Comparison of ENCODE assay signal across 14 cellular contexts in the genomic region with DNA sequence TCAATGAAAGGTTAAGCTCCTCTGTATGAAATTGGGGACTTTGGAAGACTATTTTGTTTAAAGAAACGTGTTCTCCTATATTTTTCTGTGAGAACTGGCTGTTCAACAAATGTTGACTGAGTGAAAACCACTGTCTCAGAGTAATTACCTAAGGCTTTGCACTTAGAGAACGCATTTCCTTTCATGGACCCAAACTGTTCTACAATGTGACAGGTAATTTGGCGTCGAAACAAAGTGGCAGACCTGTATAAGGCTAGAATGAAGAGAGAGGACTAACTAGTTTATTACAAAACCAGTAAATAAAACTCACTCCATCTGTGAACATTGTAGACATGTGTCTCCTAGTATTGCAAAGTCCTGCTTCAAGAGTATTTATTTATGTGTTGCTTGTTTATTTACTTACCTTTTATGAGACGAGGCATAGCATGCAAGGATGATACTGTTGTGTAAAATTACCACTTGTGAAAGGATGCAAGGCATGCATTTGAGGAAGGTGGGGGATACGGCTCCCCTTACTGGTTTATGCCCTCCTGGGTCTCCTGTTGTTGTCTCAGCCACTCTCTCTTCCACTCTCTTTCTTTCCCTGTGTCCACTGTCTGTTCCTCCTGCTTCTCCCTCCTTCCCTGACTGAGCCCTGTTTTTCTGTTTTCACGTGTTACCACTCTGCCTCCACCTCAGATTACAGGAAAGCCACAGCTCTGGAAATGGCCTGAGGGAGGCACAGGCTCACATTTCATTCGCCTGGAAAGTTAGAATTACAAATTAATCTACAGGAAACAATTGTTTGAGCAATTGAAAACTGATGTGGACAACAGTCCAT.
A peak's percentile ranks its signal among the peaks of the same experiment; 100 is the strongest.
DNase-seq lines count a peak whose midpoint lies in the region; ATAC-seq and TF ChIP-seq lines count a peak whose summit lies in the region.
"Had no signal": no experiment of that assay in that cellular context is flagged by ENCODE, and none has a peak within 500 bp of the region (broad histone marks: within the 10 kb centered on the region; RNA-seq: fewer than 3 reads in every experiment).

No MANE protein-coding gene starts in this region.

- no peak overlapping the region for H2BK12ac ChIP-seq in H9 (ENCODE audit: insufficient read length, low read depth, low read length)

- H3K9me3 ChIP-seq in H9 (ENCODE audit: control insufficient read depth, low read depth, low read length): no peaks in the 10 kb centered on the region
- no peaks in the 10 kb centered on the region for H3K9me3 ChIP-seq in OCI-LY7 (ENCODE audit: low read length)
- H3K9me3 ChIP-seq in hepatocyte (ENCODE audit: low read depth): no peaks in the 10 kb centered on the region
- no peaks in the 10 kb centered on the region for H3K9me3 ChIP-seq in thyroid gland
- H3K9me3 ChIP-seq: heart right ventricle, sigmoid colon, testis had no signal

- CTCF ChIA-PET in OCI-LY7 (lab: Charles Lee; ENCODE audit: unreplicated experiment): interaction anchor here (1.1 kb wide), 1 partner anchor 12 kb away, joined by 4 read pairs; no protein-coding TSS in a partner anchor
- CTCF ChIA-PET in activated CD8-positive, alpha-beta memory T cell treated with anti-CD3 and anti-CD28 coated beads, Interleukin-2, amount 10 ng/mL, durations not matched to agents 7 days and 5 days (lab: Charles Lee): no interaction called here

- H3K23ac ChIP-seq in H9 (ENCODE audit: insufficient read length, low read depth, low read length): no peak overlapping the region

- no peak overlapping the region for H2BK120ac ChIP-seq in H9 (ENCODE audit: low read depth, low read length, poor library complexity, severe bottlenecking)

- H3K9me2 ChIP-seq in OCI-LY7 (ENCODE audit: insufficient read depth, low read length): no peaks in the 10 kb centered on the region
- H3K9me2 ChIP-seq in hepatocyte (replicated peaks; ENCODE audit: insufficient read depth): no peaks in the 10 kb centered on the region

- no peak overlapping the region for H2BK5ac ChIP-seq in H9 (ENCODE audit: insufficient read length, low read length)

- H3T11ph ChIP-seq in H9 (ENCODE audit: low read length): no peak overlapping the region

- H3K4ac ChIP-seq in H9 (ENCODE audit: low read depth, low read length): no peak overlapping the region

- no peak overlapping the region for H3K27ac ChIP-seq in H9 (ENCODE audit: insufficient read length, low read depth, low read length)
- H3K27ac ChIP-seq in OCI-LY7 (ENCODE audit: low read depth, low read length, poor library complexity, severe bottlenecking): no peak overlapping the region
- no peak overlapping the region for H3K27ac ChIP-seq in hepatocyte
- no peak overlapping the region for H3K27ac ChIP-seq in thyroid gland
- H3K27ac ChIP-seq: heart right ventricle, sigmoid colon, testis had no signal

- no peak overlapping the region for H2BK20ac ChIP-seq in H9 (ENCODE audit: low read depth, low read length, poor library complexity, severe bottlenecking)

- H3K4me2 ChIP-seq in H9 (ENCODE audit: insufficient read depth, insufficient read length, low read length) (no peak overlapping the region), OCI-LY7 (ENCODE audit: low read length) (peak overlapping the region; percentile 49; the same call in 1 of the 2 replicates), hepatocyte (peak overlapping the region; percentile 31)

- H2BK15ac ChIP-seq in H9 (ENCODE audit: low read depth, low read length): no peak overlapping the region

- peaks cover 4% of the 10 kb centered on the region; the same call in 1 of the 2 replicates for H3K4me1 ChIP-seq in H9 (ENCODE audit: insufficient read depth, low read length)
- peaks cover 18% of the 10 kb centered on the region for H3K4me1 ChIP-seq in OCI-LY7 (ENCODE audit: insufficient read depth, low read length, poor library complexity, severe bottlenecking)
- H3K4me1 ChIP-seq in hepatocyte (ENCODE audit: insufficient read depth): no peaks in the 10 kb centered on the region
- no peaks in the 10 kb centered on the region for H3K4me1 ChIP-seq in thyroid gland
- H3K4me1 ChIP-seq: sigmoid colon, testis had no signal

- peak overlapping the region in 1 of 2 experiments; percentile 1; a peak in 1 of 5 replicates for H3K4me3 Mint-ChIP-seq in H9
- H3K4me3 Mint-ChIP-seq in endothelial cell (ENCODE audit: unreplicated experiment): no peak overlapping the region
- H3K4me3 Mint-ChIP-seq in activated CD8-positive, alpha-beta memory T cell treated with anti-CD3 and anti-CD28 coated beads, Interleukin-2, amount 10 ng/mL, durations not matched to agents 7 days and 5 days: no peak overlapping the region

- H3K4me1 Mint-ChIP-seq in H9 (peaks cover 30 to 34% of the 10 kb centered on the region in 2 experiments), endothelial cell (ENCODE audit: unreplicated experiment) (peaks cover 6% of the 10 kb centered on the region)
- no peaks in the 10 kb centered on the region for H3K4me1 Mint-ChIP-seq in activated CD8-positive, alpha-beta memory T cell treated with anti-CD3 and anti-CD28 coated beads, Interleukin-2, amount 10 ng/mL, durations not matched to agents 7 days and 5 days

- no CpG with 5 or more reads among the region's 8 CpGs for WGBS in H9 (ENCODE audit: extremely low coverage, insufficient read length, low lambda C conversion rate)
- 43% methylated on average over 8 of the region's 8 CpGs for WGBS in hepatocyte (ENCODE audit: low lambda C conversion rate, missing lambda C conversion rate)
- WGBS in thyroid gland, 2 donors: 64 to 82% methylated on average over 8 of the region's 8 CpGs

- H4K8ac ChIP-seq in H9 (replicated peaks; ENCODE audit: insufficient read length, low read depth, low read length): no peak overlapping the region

- no peaks in the 10 kb centered on the region for H3K36me3 ChIP-seq in OCI-LY7 (ENCODE audit: insufficient read depth, low read length)
- no peaks in the 10 kb centered on the region for H3K36me3 ChIP-seq in hepatocyte (replicated peaks; ENCODE audit: insufficient read depth, low read depth)
- H3K36me3 ChIP-seq in thyroid gland: no peaks in the 10 kb centered on the region
- H3K36me3 ChIP-seq: heart right ventricle, sigmoid colon had no signal

- H3K27me3 Mint-ChIP-seq in H9 (ENCODE audit: low read depth) (no peaks in the 10 kb centered on the region; the same call in 1 of the 2 replicates), endothelial cell (ENCODE audit: unreplicated experiment) (peaks cover 2% of the 10 kb centered on the region)
- no peaks in the 10 kb centered on the region for H3K27me3 Mint-ChIP-seq in activated CD8-positive, alpha-beta memory T cell treated with anti-CD3 and anti-CD28 coated beads, Interleukin-2, amount 10 ng/mL, durations not matched to agents 7 days and 5 days

- intact Hi-C loops in OCI-LY7 (cut with micrococcal nuclease; ENCODE audit: unreplicated experiment): no loop called here
- intact Hi-C loops in thyroid gland (cut with DNase I): no loop called here

- no peaks in the 10 kb centered on the region for H3K79me1 ChIP-seq in H9 (ENCODE audit: insufficient read depth, low read depth, low read length, poor library complexity, severe bottlenecking)

- no peak overlapping the region for H4K91ac ChIP-seq in H9 (ENCODE audit: insufficient read length, low read depth, low read length)

- no peak for ATAC-seq in activated CD8-positive, alpha-beta memory T cell treated with anti-CD3 and anti-CD28 coated beads, Interleukin-2, amount 10 ng/mL, durations not matched to agents 7 days and 5 days
- ATAC-seq: heart right ventricle had no signal

- H3K79me2 ChIP-seq in H9 (ENCODE audit: insufficient read depth, low read length) (no peaks in the 10 kb centered on the region), OCI-LY7 (ENCODE audit: insufficient read depth, low read depth, low read length) (no peaks in the 10 kb centered on the region), hepatocyte (no peaks in the 10 kb centered on the region)

- H3K4me3 ChIP-seq in OCI-LY7 (ENCODE audit: low read depth, low read length, poor library complexity, severe bottlenecking): no peak overlapping the region
- no peak overlapping the region for H3K4me3 ChIP-seq in hepatocyte
- no peak overlapping the region for H3K4me3 ChIP-seq in thyroid gland (replicated peaks in 1 of 3)
- H3K4me3 ChIP-seq: heart right ventricle, sigmoid colon, testis had no signal

- no peak overlapping the region for H2AK5ac ChIP-seq in H9 (ENCODE audit: insufficient read length, low read length)

- POLR2A ChIA-PET in OCI-LY7 (lab: Charles Lee): interaction anchor here (1.0 to 3.0 kb wide), 4 partner anchors 8 to 22 kb away, joined by 3 to 20 read pairs (median 6); no protein-coding TSS in a partner anchor

- no peak overlapping the region for H3K9ac ChIP-seq in H9 (ENCODE audit: extremely low read depth, insufficient read length, low read length)

- H3K23me2 ChIP-seq in H9 (ENCODE audit: insufficient read length, low read depth, low read length, poor library complexity, severe bottlenecking): no peaks in the 10 kb centered on the region

- no peak overlapping the region for H4K5ac ChIP-seq in H9 (ENCODE audit: insufficient read length, low read depth, low read length)

- H2AFZ ChIP-seq in H9 (ENCODE audit: low read length) (peak overlapping the region; percentile 11), OCI-LY7 (ENCODE audit: low read length) (peak overlapping the region; percentile 69), hepatocyte (no peak overlapping the region)

- no peak overlapping the region; the same call in 1 of the 2 replicates for H3K14ac ChIP-seq in H9 (ENCODE audit: insufficient read depth, low read length)

- H3K9me3 Mint-ChIP-seq in H9 (no peaks in the 10 kb centered on the region), endothelial cell (ENCODE audit: unreplicated experiment) (no peaks in the 10 kb centered on the region)
- no peaks in the 10 kb centered on the region for H3K9me3 Mint-ChIP-seq in activated CD8-positive, alpha-beta memory T cell treated with anti-CD3 and anti-CD28 coated beads, Interleukin-2, amount 10 ng/mL, durations not matched to agents 7 days and 5 days (ENCODE audit: low read depth)

- H3K36me3 Mint-ChIP-seq in H9 (ENCODE audit: insufficient read depth in 1 of 3, low read depth in 3 of 3) (no peaks in the 10 kb centered on the region), endothelial cell (ENCODE audit: low read depth, unreplicated experiment) (no peaks in the 10 kb centered on the region)
- H3K36me3 Mint-ChIP-seq in activated CD8-positive, alpha-beta memory T cell treated with anti-CD3 and anti-CD28 coated beads, Interleukin-2, amount 10 ng/mL, durations not matched to agents 7 days and 5 days: no peaks in the 10 kb centered on the region

- no peaks in the 10 kb centered on the region for H3K27me3 ChIP-seq in H9 (ENCODE audit: insufficient read depth, low read length)
- H3K27me3 ChIP-seq in hepatocyte: no peaks in the 10 kb centered on the region
- no peaks in the 10 kb centered on the region for H3K27me3 ChIP-seq in thyroid gland
- H3K27me3 ChIP-seq: heart right ventricle, sigmoid colon, testis had no signal

- no peak overlapping the region for H3K56ac ChIP-seq in H9 (ENCODE audit: insufficient read length, low read depth, low read length)

- H3K27ac Mint-ChIP-seq in H9 (peak overlapping the region; percentile 3 to 29 (median 3); a peak in 6 of 7 replicates), endothelial cell (ENCODE audit: unreplicated experiment) (no peak overlapping the region)
- no peak overlapping the region for H3K27ac Mint-ChIP-seq in activated CD8-positive, alpha-beta memory T cell treated with anti-CD3 and anti-CD28 coated beads, Interleukin-2, amount 10 ng/mL, durations not matched to agents 7 days and 5 days

- BruUV-seq in OCI-LY7 (replicated peaks; lab: Mats Ljungman, UMichigan): no TSS peak

- TF ChIP-seq CTCF in H9 (conservative IDR thresholded peaks at IDR 0.05) (no peak), OCI-LY7 (conservative IDR thresholded peaks at IDR 0.05; ENCODE audit: low read length) (no peak), hepatocyte (IDR thresholded peaks at IDR 0.05; ENCODE audit: poor library complexity) (no peak), endothelial cell (IDR thresholded peaks at IDR 0.05; ENCODE audit: unreplicated experiment) (no peak), thyroid gland (IDR thresholded peaks at IDR 0.05) (no peak)

- H4K20me1 ChIP-seq in H9 (ENCODE audit: control insufficient read depth, insufficient read depth, insufficient read length) (no peaks in the 10 kb centered on the region), OCI-LY7 (ENCODE audit: insufficient read depth, low read length) (no peaks in the 10 kb centered on the region), hepatocyte (ENCODE audit: insufficient read depth, poor library complexity, severe bottlenecking) (no peaks in the 10 kb centered on the region)

- TF ChIP-seq POLR2A in thyroid gland (IDR thresholded peaks at IDR 0.05): no peak

- no peak overlapping the region for H3K18ac ChIP-seq in H9 (ENCODE audit: insufficient read length, low read depth, low read length)

- DNase-seq in AG08395 (ENCODE audit: low spot score) (peak; percentile 7), H9 (no peak), OCI-LY7 (ENCODE audit: low spot score) (no peak), hepatocyte (ENCODE audit: low spot score) (peak; percentile 17), endothelial cell (ENCODE audit: low spot score) (no peak), thyroid gland (no peak)
- no peak for DNase-seq in activated CD8-positive, alpha-beta memory T cell treated with anti-CD3 and anti-CD28 coated beads, Interleukin-2, amount 10 ng/mL, durations not matched to agents 7 days and 5 days
- no peak for DNase-seq in effector CD8-positive, alpha-beta T cell (lab: John Stamatoyannopoulos, UW)
- DNase-seq: C1 segment of cervical spinal cord, heart right ventricle, KBM-7, sigmoid colon, T-helper 2 cell, testis had no signal

Comparison
In these comparisons a context has a peak if more than half of its experiments do, and no peak if none do; other contexts are left out.
1. DNase-seq: peak in AG08395 (single experiment) and hepatocyte (single experiment); none in H9 (single experiment), OCI-LY7 (single experiment), endothelial cell (single experiment), thyroid gland (0 of 2), activated CD8-positive, alpha-beta memory T cell treated with anti-CD3 and anti-CD28 coated beads, Interleukin-2, amount 10 ng/mL, durations not matched to agents 7 days and 5 days (single experiment) and effector CD8-positive, alpha-beta T cell (single experiment).
2. H3K27ac Mint-ChIP-seq: peak in H9 (3 of 3); none in endothelial cell (single experiment) and activated CD8-positive, alpha-beta memory T cell treated with anti-CD3 and anti-CD28 coated beads, Interleukin-2, amount 10 ng/mL, durations not matched to agents 7 days and 5 days (single experiment).